13 cellular contexts compared by ENCODE assay signal in the genomic region with DNA sequence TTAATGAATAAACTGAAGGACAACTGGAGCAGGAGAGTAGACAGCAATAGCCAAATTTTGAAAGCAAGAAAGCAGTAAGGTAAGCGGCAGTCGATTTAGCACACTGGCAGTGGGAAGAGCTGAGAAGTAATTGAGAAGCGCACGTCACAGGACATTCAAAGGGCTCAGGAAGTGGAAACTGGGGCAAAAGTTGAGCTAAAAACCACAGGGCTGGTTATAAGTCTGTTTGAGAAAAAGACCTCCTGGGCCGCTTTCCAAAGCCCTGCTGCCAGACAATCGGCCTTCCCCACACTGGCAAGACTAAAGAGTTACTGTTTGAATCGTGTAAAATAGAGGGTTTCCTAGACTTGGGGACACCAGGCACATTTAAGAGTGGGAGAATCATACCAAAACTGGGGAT.
DNase-seq lines count a peak whose midpoint lies in the region; ATAC-seq, FAIRE-seq and TF ChIP-seq lines count a peak whose summit lies in the region.
"Had no signal": no experiment of that assay in that cellular context is flagged by ENCODE, and none has a peak within 500 bp of the region (broad histone marks: within the 10 kb centered on the region; RNA-seq: fewer than 3 reads in every experiment).

No MANE protein-coding gene starts in this region.

- H3K4me3 ChIP-seq in GM23338 (no peak overlapping the region), small intestine (ENCODE audit: low read depth in 1 of 2, low read length in 2 of 2) (no peak overlapping the region)

- H3K79me2 ChIP-seq in GM23338 (replicated peaks; ENCODE audit: insufficient read depth) = no peaks in the 10 kb centered on the region

- WGBS in small intestine, 3 donors = 61 to 87% (median 64%) methylated on average over 7 of the region's 7 CpGs

- FAIRE-seq in small intestine (lab: Jason Lieb, UNC) = no peak

- H3F3A ChIP-seq in GM23338 (replicated peaks; ENCODE audit: low read depth) = no peaks in the 10 kb centered on the region

- H3K27ac ChIP-seq in GM23338 (ENCODE audit: low read depth) = no peak overlapping the region
- H3K27ac ChIP-seq in small intestine (ENCODE audit: low read depth in 1 of 2, low read length in 1 of 2) = peak overlapping the region in 1 of 2 donors; percentile 53

- no peak for TF ChIP-seq CTCF in GM23338 (conservative IDR thresholded peaks at IDR 0.05; ENCODE audit: low read depth in 2 of 2)

- peaks cover 15% of the 10 kb centered on the region for H3K4me1 Mint-ChIP-seq in GM23338

- no peaks in the 10 kb centered on the region for H4K20me1 ChIP-seq in GM23338 (replicated peaks; ENCODE audit: insufficient read depth)

- H3K4me3 Mint-ChIP-seq in GM23338 = no peak overlapping the region

- H3K4me1 ChIP-seq in GM23338 (ENCODE audit: insufficient read depth) (peaks cover 12% of the 10 kb centered on the region; the same call in 1 of the 2 replicates), small intestine (ENCODE audit: control insufficient read depth in 2 of 2, insufficient read depth in 1 of 2, low read depth in 1 of 2, low read length in 1 of 2) (no peaks in the 10 kb centered on the region)

- no peaks in the 10 kb centered on the region for H3K36me3 ChIP-seq in GM23338 (ENCODE audit: insufficient read depth)
- H3K36me3 ChIP-seq in small intestine (ENCODE audit: control insufficient read depth in 2 of 2, insufficient read depth in 2 of 2, low read length in 2 of 2) = no peaks in the 10 kb centered on the region

- H3K4me2 ChIP-seq in GM23338 = no peak overlapping the region

- H2AFZ ChIP-seq in GM23338 = peak overlapping the region; percentile 40

- ATAC-seq in GM23338 (no peak), HG02884 (IDR thresholded peaks at IDR 0.05; ENCODE audit: unreplicated experiment) (no peak)
- ATAC-seq: esophagus mucosa had no signal

- H3K36me3 Mint-ChIP-seq in GM23338 (ENCODE audit: low read depth) = no peaks in the 10 kb centered on the region

- no peaks in the 10 kb centered on the region for H3K9me3 ChIP-seq in small intestine (ENCODE audit: control insufficient read depth, low read depth)

- no peaks in the 10 kb centered on the region for H3K9me2 ChIP-seq in GM23338 (ENCODE audit: insufficient read depth)

- H3K27me3 ChIP-seq in GM23338 (ENCODE audit: insufficient read depth) (no peaks in the 10 kb centered on the region), small intestine (ENCODE audit: control insufficient read depth in 2 of 2, insufficient read depth in 2 of 2, low read length in 2 of 2) (no peaks in the 10 kb centered on the region)

- no peaks in the 10 kb centered on the region for H3K9me3 Mint-ChIP-seq in GM23338

- DNase-seq in GM23338 (ENCODE audit: low spot score) (no peak), T-helper 22 cell (ENCODE audit: low read depth) (peak; percentile 3), dermis blood vessel endothelial cell (peak; percentile 2), small intestine (peak; percentile 32), NCI-H2081 treated with DMSO at 0.1 percent for 48 hours (lab: John Stamatoyannopoulos, UW) (no peak), NCI-H2171 (lab: John Stamatoyannopoulos, UW) (no peak), GDM1 (lab: John Stamatoyannopoulos, UW) (no peak)
- DNase-seq: activated T-cell treated with anti-CD3 and anti-CD28 coated beads, Interleukin-2, amount 50 U/mL, for 1 hour; GF-D8; NCI-H1417; Right ventricle myocardium superior had no signal

- no peak overlapping the region for H3K27ac Mint-ChIP-seq in GM23338

- no peaks in the 10 kb centered on the region for H3K27me3 Mint-ChIP-seq in GM23338 (ENCODE audit: insufficient read depth, low read depth, poor library complexity)

TF ChIP-seq in GM23338, 12 proteins besides CTCF, POLR2A, EP300 and RAD21 (continues in another document):
- TF ChIP-seq, protein P1, sequence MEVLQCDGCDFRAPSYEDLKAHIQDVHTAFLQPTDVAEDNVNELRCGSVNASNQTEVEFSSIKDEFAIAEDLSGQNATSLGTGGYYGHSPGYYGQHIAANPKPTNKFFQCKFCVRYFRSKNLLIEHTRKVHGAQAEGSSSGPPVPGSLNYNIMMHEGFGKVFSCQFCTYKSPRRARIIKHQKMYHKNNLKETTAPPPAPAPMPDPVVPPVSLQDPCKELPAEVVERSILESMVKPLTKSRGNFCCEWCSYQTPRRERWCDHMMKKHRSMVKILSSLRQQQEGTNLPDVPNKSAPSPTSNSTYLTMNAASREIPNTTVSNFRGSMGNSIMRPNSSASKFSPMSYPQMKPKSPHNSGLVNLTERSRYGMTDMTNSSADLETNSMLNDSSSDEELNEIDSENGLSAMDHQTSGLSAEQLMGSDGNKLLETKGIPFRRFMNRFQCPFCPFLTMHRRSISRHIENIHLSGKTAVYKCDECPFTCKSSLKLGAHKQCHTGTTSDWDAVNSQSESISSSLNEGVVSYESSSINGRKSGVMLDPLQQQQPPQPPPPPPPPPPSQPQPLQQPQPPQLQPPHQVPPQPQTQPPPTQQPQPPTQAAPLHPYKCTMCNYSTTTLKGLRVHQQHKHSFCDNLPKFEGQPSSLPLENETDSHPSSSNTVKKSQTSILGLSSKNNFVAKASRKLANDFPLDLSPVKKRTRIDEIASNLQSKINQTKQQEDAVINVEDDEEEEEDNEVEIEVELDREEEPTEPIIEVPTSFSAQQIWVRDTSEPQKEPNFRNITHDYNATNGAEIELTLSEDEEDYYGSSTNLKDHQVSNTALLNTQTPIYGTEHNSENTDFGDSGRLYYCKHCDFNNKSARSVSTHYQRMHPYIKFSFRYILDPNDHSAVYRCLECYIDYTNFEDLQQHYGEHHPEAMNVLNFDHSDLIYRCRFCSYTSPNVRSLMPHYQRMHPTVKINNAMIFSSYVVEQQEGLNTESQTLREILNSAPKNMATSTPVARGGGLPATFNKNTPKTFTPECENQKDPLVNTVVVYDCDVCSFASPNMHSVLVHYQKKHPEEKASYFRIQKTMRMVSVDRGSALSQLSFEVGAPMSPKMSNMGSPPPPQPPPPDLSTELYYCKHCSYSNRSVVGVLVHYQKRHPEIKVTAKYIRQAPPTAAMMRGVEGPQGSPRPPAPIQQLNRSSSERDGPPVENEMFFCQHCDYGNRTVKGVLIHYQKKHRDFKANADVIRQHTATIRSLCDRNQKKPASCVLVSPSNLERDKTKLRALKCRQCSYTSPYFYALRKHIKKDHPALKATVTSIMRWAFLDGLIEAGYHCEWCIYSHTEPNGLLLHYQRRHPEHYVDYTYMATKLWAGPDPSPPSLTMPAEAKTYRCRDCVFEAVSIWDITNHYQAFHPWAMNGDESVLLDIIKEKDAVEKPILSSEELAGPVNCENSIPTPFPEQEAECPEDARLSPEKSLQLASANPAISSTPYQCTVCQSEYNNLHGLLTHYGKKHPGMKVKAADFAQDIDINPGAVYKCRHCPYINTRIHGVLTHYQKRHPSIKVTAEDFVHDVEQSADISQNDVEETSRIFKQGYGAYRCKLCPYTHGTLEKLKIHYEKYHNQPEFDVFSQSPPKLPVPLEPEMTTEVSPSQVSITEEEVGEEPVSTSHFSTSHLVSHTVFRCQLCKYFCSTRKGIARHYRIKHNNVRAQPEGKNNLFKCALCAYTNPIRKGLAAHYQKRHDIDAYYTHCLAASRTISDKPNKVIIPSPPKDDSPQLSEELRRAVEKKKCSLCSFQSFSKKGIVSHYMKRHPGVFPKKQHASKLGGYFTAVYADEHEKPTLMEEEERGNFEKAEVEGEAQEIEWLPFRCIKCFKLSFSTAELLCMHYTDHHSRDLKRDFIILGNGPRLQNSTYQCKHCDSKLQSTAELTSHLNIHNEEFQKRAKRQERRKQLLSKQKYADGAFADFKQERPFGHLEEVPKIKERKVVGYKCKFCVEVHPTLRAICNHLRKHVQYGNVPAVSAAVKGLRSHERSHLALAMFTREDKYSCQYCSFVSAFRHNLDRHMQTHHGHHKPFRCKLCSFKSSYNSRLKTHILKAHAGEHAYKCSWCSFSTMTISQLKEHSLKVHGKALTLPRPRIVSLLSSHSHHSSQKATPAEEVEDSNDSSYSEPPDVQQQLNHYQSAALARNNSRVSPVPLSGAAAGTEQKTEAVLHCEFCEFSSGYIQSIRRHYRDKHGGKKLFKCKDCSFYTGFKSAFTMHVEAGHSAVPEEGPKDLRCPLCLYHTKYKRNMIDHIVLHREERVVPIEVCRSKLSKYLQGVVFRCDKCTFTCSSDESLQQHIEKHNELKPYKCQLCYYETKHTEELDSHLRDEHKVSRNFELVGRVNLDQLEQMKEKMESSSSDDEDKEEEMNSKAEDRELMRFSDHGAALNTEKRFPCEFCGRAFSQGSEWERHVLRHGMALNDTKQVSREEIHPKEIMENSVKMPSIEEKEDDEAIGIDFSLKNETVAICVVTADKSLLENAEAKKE (CRISPR knock-in tag; IDR thresholded peaks at IDR 0.05) = no peak
- TF ChIP-seq JUNB (IDR thresholded peaks at IDR 0.05; ENCODE audit: unreplicated experiment) (no peak), CREB1 (CRISPR knock-in tag; IDR thresholded peaks at IDR 0.05; ENCODE audit: low read depth) (no peak), POLR2AphosphoS5 (IDR thresholded peaks at IDR 0.05; ENCODE audit: low read depth) (no peak), ZNF114 (CRISPR knock-in tag; IDR thresholded peaks at IDR 0.05) (no peak), EZH2 (IDR thresholded peaks at IDR 0.05; ENCODE audit: low read depth, unreplicated experiment) (no peak), STAT1 (IDR thresholded peaks at IDR 0.05; ENCODE audit: unreplicated experiment) (no peak), ZNF331 (CRISPR knock-in tag; IDR thresholded peaks at IDR 0.05; ENCODE audit: low read depth) (no peak)
- TF ChIP-seq, protein P2, sequence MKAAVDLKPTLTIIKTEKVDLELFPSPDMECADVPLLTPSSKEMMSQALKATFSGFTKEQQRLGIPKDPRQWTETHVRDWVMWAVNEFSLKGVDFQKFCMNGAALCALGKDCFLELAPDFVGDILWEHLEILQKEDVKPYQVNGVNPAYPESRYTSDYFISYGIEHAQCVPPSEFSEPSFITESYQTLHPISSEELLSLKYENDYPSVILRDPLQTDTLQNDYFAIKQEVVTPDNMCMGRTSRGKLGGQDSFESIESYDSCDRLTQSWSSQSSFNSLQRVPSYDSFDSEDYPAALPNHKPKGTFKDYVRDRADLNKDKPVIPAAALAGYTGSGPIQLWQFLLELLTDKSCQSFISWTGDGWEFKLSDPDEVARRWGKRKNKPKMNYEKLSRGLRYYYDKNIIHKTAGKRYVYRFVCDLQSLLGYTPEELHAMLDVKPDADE (IDR thresholded peaks at IDR 0.05) = no peak

Comparison
In these comparisons a context has a peak if more than half of its experiments do, and no peak if none do; other contexts are left out.
1. DNase-seq: peak in T-helper 22 cell (single experiment), dermis blood vessel endothelial cell (single experiment) and small intestine (single experiment); none in GM23338 (single experiment), NCI-H2081 treated with DMSO at 0.1 percent for 48 hours (single experiment), NCI-H2171 (single experiment) and GDM1 (single experiment).